Comparison of ENCODE assay signal across 1 cellular context in the genomic region with DNA sequence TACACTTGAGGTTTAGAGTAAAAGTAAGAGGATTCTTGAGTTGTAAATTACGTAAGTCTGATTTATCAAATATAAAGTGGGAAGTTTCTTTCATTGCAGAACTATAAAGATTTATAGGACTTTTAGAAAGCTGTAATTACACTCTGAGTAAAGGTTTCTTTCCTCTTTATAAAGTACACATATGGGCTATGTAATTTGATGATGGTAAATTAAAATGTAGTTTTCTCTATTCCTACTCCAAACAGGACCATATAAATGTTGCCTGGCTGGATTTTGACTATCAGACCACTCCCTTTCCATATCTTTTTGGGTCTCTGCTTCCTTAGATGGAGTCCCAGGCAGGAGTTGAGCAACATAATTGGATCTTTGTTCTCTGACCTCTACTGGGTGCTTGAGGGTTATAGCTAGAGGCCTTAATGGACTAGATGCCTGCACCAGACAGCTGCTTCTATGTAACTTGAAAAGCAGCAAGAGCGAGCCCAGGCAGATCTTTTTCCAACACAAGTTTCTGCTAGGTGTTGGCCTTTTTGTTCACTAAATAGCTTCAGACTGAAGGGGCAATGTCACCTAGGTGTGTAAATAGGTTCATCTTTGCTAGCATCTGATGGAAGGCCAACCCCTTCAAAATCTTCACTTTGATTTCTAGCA.
TF ChIP-seq lines count a peak whose summit lies in the region.

No MANE protein-coding gene starts in this region.

TF ChIP-seq in IMR-90, 13 proteins besides CTCF, POLR2A, EP300 and RAD21:
- TF ChIP-seq RFX5 (IDR thresholded peaks at IDR 0.05; ENCODE audit: low read depth, low read length) (no peak), BHLHE40 (IDR thresholded peaks at IDR 0.05; ENCODE audit: low read depth, low read length) (no peak), CHD1 (IDR thresholded peaks at IDR 0.05; ENCODE audit: low read depth, low read length) (no peak), SMC3 (IDR thresholded peaks at IDR 0.05; ENCODE audit: low read depth, low read length) (no peak)
- TF ChIP-seq, protein P1, sequence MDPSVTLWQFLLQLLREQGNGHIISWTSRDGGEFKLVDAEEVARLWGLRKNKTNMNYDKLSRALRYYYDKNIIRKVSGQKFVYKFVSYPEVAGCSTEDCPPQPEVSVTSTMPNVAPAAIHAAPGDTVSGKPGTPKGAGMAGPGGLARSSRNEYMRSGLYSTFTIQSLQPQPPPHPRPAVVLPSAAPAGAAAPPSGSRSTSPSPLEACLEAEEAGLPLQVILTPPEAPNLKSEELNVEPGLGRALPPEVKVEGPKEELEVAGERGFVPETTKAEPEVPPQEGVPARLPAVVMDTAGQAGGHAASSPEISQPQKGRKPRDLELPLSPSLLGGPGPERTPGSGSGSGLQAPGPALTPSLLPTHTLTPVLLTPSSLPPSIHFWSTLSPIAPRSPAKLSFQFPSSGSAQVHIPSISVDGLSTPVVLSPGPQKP (IDR thresholded peaks at IDR 0.05; ENCODE audit: borderline replicate concordance, low read depth, low read length), result no peak
